22 cellular contexts compared by ENCODE assay signal in genomic region chr5:65029178-65029577, GRCh38.
A peak's percentile ranks its signal among the peaks of the same experiment; 100 is the strongest.
DNase-seq lines count a peak whose midpoint lies in the region; ATAC-seq, FAIRE-seq and TF ChIP-seq lines count a peak whose summit lies in the region.
"Had no signal": no experiment of that assay in that cellular context is flagged by ENCODE, and none has a peak within 500 bp of the region (broad histone marks: within the 10 kb centered on the region; RNA-seq: fewer than 3 reads in every experiment).

No MANE protein-coding gene starts in this region.

- H2BK5ac ChIP-seq in IMR-90 (ENCODE audit: low read depth, low read length, poor library complexity, severe bottlenecking): peak overlapping the region; percentile 38

- H3K4me3 ChIP-seq in IMR-90 (ENCODE audit: insufficient read depth, low read depth, low read length): no peak overlapping the region
- no peak overlapping the region for H3K4me3 ChIP-seq in choroid plexus epithelial cell (ENCODE audit: low read depth, low read length)
- H3K4me3 ChIP-seq in osteoblast (ENCODE audit: insufficient read depth, low read length): no peak overlapping the region
- H3K4me3 ChIP-seq: A549, BLaER1, GM23338 had no signal

- no peak overlapping the region for H3K27ac Mint-ChIP-seq in activated CD8-positive, alpha-beta memory T cell treated with anti-CD3 and anti-CD28 coated beads, Interleukin-2, amount 10 ng/mL, durations not matched to agents 7 days and 5 days
- H3K27ac Mint-ChIP-seq in activated CD4-positive, alpha-beta T cell treated with anti-CD3 and anti-CD28 coated beads, Interleukin-2, amount 10 ng/mL, durations not matched to agents 24 days and 14 days: no peak overlapping the region
- H3K27ac Mint-ChIP-seq: CD14-positive monocyte; CD4-positive, alpha-beta memory T cell; GM23338 had no signal

- H2AK9ac ChIP-seq in IMR-90 (replicated peaks; ENCODE audit: low read depth, low read length, poor library complexity): no peak overlapping the region

- H3K27me3 ChIP-seq in IMR-90 (ENCODE audit: control insufficient read depth, insufficient read depth, low read length) (no peaks in the 10 kb centered on the region), osteoblast (ENCODE audit: insufficient read depth, low read length) (no peaks in the 10 kb centered on the region)
- H3K27me3 ChIP-seq: BLaER1 had no signal

- H3K4me3 Mint-ChIP-seq in activated CD8-positive, alpha-beta memory T cell treated with anti-CD3 and anti-CD28 coated beads, Interleukin-2, amount 10 ng/mL, durations not matched to agents 7 days and 5 days: no peak overlapping the region
- no peak overlapping the region for H3K4me3 Mint-ChIP-seq in activated CD4-positive, alpha-beta T cell treated with anti-CD3 and anti-CD28 coated beads, Interleukin-2, amount 10 ng/mL, durations not matched to agents 24 days and 14 days
- H3K4me3 Mint-ChIP-seq: CD14-positive monocyte; CD4-positive, alpha-beta memory T cell; GM23338 had no signal

- no peaks in the 10 kb centered on the region for H3K9me3 Mint-ChIP-seq in activated CD8-positive, alpha-beta memory T cell treated with anti-CD3 and anti-CD28 coated beads, Interleukin-2, amount 10 ng/mL, durations not matched to agents 7 days and 5 days (ENCODE audit: low read depth)
- H3K9me3 Mint-ChIP-seq in activated CD4-positive, alpha-beta T cell treated with anti-CD3 and anti-CD28 coated beads, Interleukin-2, amount 10 ng/mL, durations not matched to agents 24 days and 14 days: peaks cover 3% of the 10 kb centered on the region
- H3K9me3 Mint-ChIP-seq: GM23338 had no signal

- H4K91ac ChIP-seq in IMR-90 (ENCODE audit: insufficient read depth, low read depth, low read length): 0 out of 2 replicates have a peak overlapping the region, but pooled peaks have one; percentile 6

- H3K4ac ChIP-seq in IMR-90 (ENCODE audit: low read depth, low read length): no peak overlapping the region

- peaks cover 13% of the 10 kb centered on the region for H3K4me1 Mint-ChIP-seq in activated CD8-positive, alpha-beta memory T cell treated with anti-CD3 and anti-CD28 coated beads, Interleukin-2, amount 10 ng/mL, durations not matched to agents 7 days and 5 days
- peaks cover 12% of the 10 kb centered on the region for H3K4me1 Mint-ChIP-seq in activated CD4-positive, alpha-beta T cell treated with anti-CD3 and anti-CD28 coated beads, Interleukin-2, amount 10 ng/mL, durations not matched to agents 24 days and 14 days

- no peak for TF ChIP-seq CTCF in IMR-90 (conservative IDR thresholded peaks at IDR 0.05; ENCODE audit: low read depth, low read length)
- TF ChIP-seq CTCF in choroid plexus epithelial cell (conservative IDR thresholded peaks at IDR 0.05; ENCODE audit: low read depth, low read length): no peak
- no peak for TF ChIP-seq CTCF in osteoblast (IDR thresholded peaks at IDR 0.05; ENCODE audit: extremely low read depth, low read depth, low read length)

- H4K20me1 ChIP-seq in IMR-90 (ENCODE audit: insufficient read depth, low read length): no peaks in the 10 kb centered on the region
- no peaks in the 10 kb centered on the region for H4K20me1 ChIP-seq in osteoblast (ENCODE audit: insufficient read depth, low read length)
- H4K20me1 ChIP-seq: BLaER1 had no signal

- BruUV-seq in IMR-90 (replicated peaks; lab: Mats Ljungman, UMichigan): no TSS peak

- no peak overlapping the region for H2BK15ac ChIP-seq in IMR-90 (ENCODE audit: low read depth, low read length)

- H3K9me3 ChIP-seq in IMR-90 (ENCODE audit: control insufficient read depth, insufficient read depth, low read length): no peaks in the 10 kb centered on the region
- H3K9me3 ChIP-seq in osteoblast (ENCODE audit: low read depth, low read length): no peaks in the 10 kb centered on the region
- H3K9me3 ChIP-seq: A549 had no signal

- POLR2A ChIA-PET in IMR-90 (lab: Charles Lee; ENCODE audit: unreplicated experiment): no interaction called here

- H3K9me1 ChIP-seq in IMR-90 (ENCODE audit: insufficient read depth, low read length): no peaks in the 10 kb centered on the region; the same call in 1 of the 2 replicates

- WGBS in IMR-90 (ENCODE audit: extremely low coverage in 2 of 2, insufficient read length in 1 of 2), 2 experiments: no CpG with 5 or more reads among the region's 1 CpG

- no peaks in the 10 kb centered on the region for H3K27me3 Mint-ChIP-seq in activated CD8-positive, alpha-beta memory T cell treated with anti-CD3 and anti-CD28 coated beads, Interleukin-2, amount 10 ng/mL, durations not matched to agents 7 days and 5 days
- H3K27me3 Mint-ChIP-seq in activated CD4-positive, alpha-beta T cell treated with anti-CD3 and anti-CD28 coated beads, Interleukin-2, amount 10 ng/mL, durations not matched to agents 24 days and 14 days: peaks cover 1% of the 10 kb centered on the region
- H3K27me3 Mint-ChIP-seq: CD4-positive, alpha-beta memory T cell had no signal

- H3K23ac ChIP-seq in IMR-90 (ENCODE audit: low read depth, low read length): no peak overlapping the region

- no peak overlapping the region for H3K14ac ChIP-seq in IMR-90 (replicated peaks; ENCODE audit: low read depth, low read length)

- dilution Hi-C loops in IMR-90 (cut with HindIII; ENCODE audit: low sequenced_read_pairs, unreplicated experiment): no loop called here

- H3K79me1 ChIP-seq in IMR-90 (ENCODE audit: low read depth in 1 of 2, low read length in 2 of 2): peaks cover 0 to 8% of the 10 kb centered on the region in 2 experiments; a peak in 3 of 4 replicates

- no peak overlapping the region; the same call in 1 of the 2 replicates for H4K5ac ChIP-seq in IMR-90 (ENCODE audit: low read depth, low read length)

- H2BK120ac ChIP-seq in IMR-90 (ENCODE audit: low read depth, low read length): no peak overlapping the region

- no peak for TF ChIP-seq POLR2A in IMR-90 (IDR thresholded peaks at IDR 0.05; ENCODE audit: low read depth, low read length)

- no peak overlapping the region for H3K27ac ChIP-seq in IMR-90 (ENCODE audit: insufficient read depth, low read length)
- peak overlapping the region; percentile 21 for H3K27ac ChIP-seq in osteoblast (ENCODE audit: low read depth, low read length)
- H3K27ac ChIP-seq: 22Rv1, A549, BLaER1 had no signal

- no peaks in the 10 kb centered on the region for H3K79me2 ChIP-seq in osteoblast (ENCODE audit: insufficient read depth, low read length)

- DNase-seq in Daoy (ENCODE audit: low read depth) (peak; percentile 21), IMR-90 (peak; percentile 65), choroid plexus epithelial cell (ENCODE audit: low read depth) (peak; percentile 28), osteoblast (ENCODE audit: insufficient read length, low spot score, missing footprints) (no peak), GM19239 (ENCODE audit: insufficient read length, low spot score) (no peak), NCI-H2081 treated with DMSO at 0.1 percent for 48 hours (lab: John Stamatoyannopoulos, UW) (no peak)
- no peak for DNase-seq in activated CD8-positive, alpha-beta memory T cell treated with anti-CD3 and anti-CD28 coated beads, Interleukin-2, amount 10 ng/mL, durations not matched to agents 7 days and 5 days
- no peak for DNase-seq in activated CD4-positive, alpha-beta T cell treated with anti-CD3 and anti-CD28 coated beads, Interleukin-2, amount 10 ng/mL, durations not matched to agents 24 days and 14 days
- DNase-seq: AML-193; CD4-positive, alpha-beta memory T cell; DMS79 treated with DMSO at 0.1 percent for 48 hours; GDM1; HCEC 1CT had no signal

- intact Hi-C loops in IMR-90 (cut with micrococcal nuclease): no loop called here
- intact Hi-C loops in activated CD4-positive, alpha-beta T cell treated with anti-CD3 and anti-CD28 coated beads, Interleukin-2, amount 10 ng/mL, durations not matched to agents 24 days and 14 days (cut with micrococcal nuclease): no loop called here

- ATAC-seq in IMR-90 (ENCODE audit: low read depth): no peak
- ATAC-seq in activated CD8-positive, alpha-beta memory T cell treated with anti-CD3 and anti-CD28 coated beads, Interleukin-2, amount 10 ng/mL, durations not matched to agents 7 days and 5 days: no peak
- ATAC-seq: A549, GM23338, HepG2 had no signal

- H4K8ac ChIP-seq in IMR-90 (ENCODE audit: low read depth in 2 of 2, low read length in 2 of 2): peak overlapping the region in 1 of 2 experiments; percentile 55; a peak in 2 of 4 replicates

- no peak for FAIRE-seq in GM19239 (lab: Jason Lieb, UNC)
- FAIRE-seq: A549, GM12892, GM18507, H54, HepG2 had no signal

- H3K4me1 ChIP-seq in IMR-90 (ENCODE audit: control insufficient read depth, insufficient read depth, low read length): peaks cover 2% of the 10 kb centered on the region; the same call in 1 of the 2 replicates
- peaks cover 4% of the 10 kb centered on the region for H3K4me1 ChIP-seq in osteoblast (ENCODE audit: insufficient read depth, low read length)
- H3K4me1 ChIP-seq: A549 had no signal

- no peak overlapping the region for H2AK5ac ChIP-seq in IMR-90 (ENCODE audit: low read depth, low read length)

- no peak overlapping the region for H3K4me2 ChIP-seq in IMR-90 (ENCODE audit: low read depth, low read length)
- H3K4me2 ChIP-seq in osteoblast (ENCODE audit: insufficient read depth, low read length): no peak overlapping the region
- H3K4me2 ChIP-seq: A549, BLaER1, GM23338 had no signal

- H3K36me3 ChIP-seq in IMR-90 (ENCODE audit: control insufficient read depth, insufficient read depth, low read length): no peaks in the 10 kb centered on the region
- H3K36me3 ChIP-seq in osteoblast (ENCODE audit: insufficient read depth, low read length): no peaks in the 10 kb centered on the region
- H3K36me3 ChIP-seq: BLaER1 had no signal

- in situ Hi-C loops in IMR-90 (cut with MboI; ENCODE audit: low sequenced_read_pairs): no loop called here

- no peak for TF ChIP-seq RAD21 in IMR-90 (IDR thresholded peaks at IDR 0.05; ENCODE audit: low read length)

- CTCF ChIA-PET in IMR-90 (lab: Yijun Ruan, JAX): no interaction called here
- CTCF ChIA-PET in activated CD8-positive, alpha-beta memory T cell treated with anti-CD3 and anti-CD28 coated beads, Interleukin-2, amount 10 ng/mL, durations not matched to agents 7 days and 5 days (lab: Charles Lee): no interaction called here

- H3K9ac ChIP-seq in IMR-90 (ENCODE audit: low read depth, low read length): no peak overlapping the region
- H3K9ac ChIP-seq: BLaER1 had no signal

- H3K36me3 Mint-ChIP-seq in activated CD8-positive, alpha-beta memory T cell treated with anti-CD3 and anti-CD28 coated beads, Interleukin-2, amount 10 ng/mL, durations not matched to agents 7 days and 5 days: peaks cover 3% of the 10 kb centered on the region
- no peaks in the 10 kb centered on the region for H3K36me3 Mint-ChIP-seq in activated CD4-positive, alpha-beta T cell treated with anti-CD3 and anti-CD28 coated beads, Interleukin-2, amount 10 ng/mL, durations not matched to agents 24 days and 14 days (ENCODE audit: low read depth)
- H3K36me3 Mint-ChIP-seq: CD14-positive monocyte; CD4-positive, alpha-beta memory T cell had no signal

- no peak overlapping the region for H2BK20ac ChIP-seq in IMR-90 (ENCODE audit: low read depth, low read length)

- no peak overlapping the region for H3K56ac ChIP-seq in IMR-90 (ENCODE audit: extremely low read depth, insufficient read depth, low read length)

- H2AFZ ChIP-seq in IMR-90 (replicated peaks; ENCODE audit: low read length, poor library complexity) (no peak overlapping the region), osteoblast (ENCODE audit: low read length) (no peak overlapping the region)

- peak overlapping the region; percentile 37; the same call in 1 of the 2 replicates for H3K18ac ChIP-seq in IMR-90 (ENCODE audit: low read depth, low read length)

TF ChIP-seq in IMR-90, 13 proteins besides CTCF, POLR2A, EP300 and RAD21 (continues in another document):
- peak; percentile 62; the same call in 1 of the 2 replicates for TF ChIP-seq CEBPB (IDR thresholded peaks at IDR 0.05; ENCODE audit: low read depth, low read length)

Comparison
In these comparisons a context has a peak if more than half of its experiments do, and no peak if none do; other contexts are left out.
1. DNase-seq: peak in Daoy (single experiment), IMR-90 (single experiment) and choroid plexus epithelial cell (single experiment); none in osteoblast (single experiment), activated CD8-positive, alpha-beta memory T cell treated with anti-CD3 and anti-CD28 coated beads, Interleukin-2, amount 10 ng/mL, durations not matched to agents 7 days and 5 days (single experiment), GM19239 (single experiment), NCI-H2081 treated with DMSO at 0.1 percent for 48 hours (single experiment) and activated CD4-positive, alpha-beta T cell treated with anti-CD3 and anti-CD28 coated beads, Interleukin-2, amount 10 ng/mL, durations not matched to agents 24 days and 14 days (single experiment).